18 cellular contexts compared by ENCODE assay signal in genomic region chr1:157540852-157541251, GRCh38. TPM values are rescaled to one million over a fixed set of nuclear protein-coding genes. Genes with fewer than 3 reads are reported as not detected.
"Had no signal": no experiment of that assay in that cellular context is flagged by ENCODE, and none has a peak within 500 bp of the region (broad histone marks: within the 10 kb centered on the region; RNA-seq: fewer than 3 reads in every experiment).

No MANE protein-coding gene starts in this region.

- H3K4me1 ChIP-seq: esophagus muscularis mucosa, left lung, prostate gland, right lobe of liver had no signal

- ATAC-seq: activated naive CD4-positive, alpha-beta T cell treated with anti-CD3 and anti-CD28 coated beads, Interleukin-2, amount 50 U/mL, for 72 hours; left lung; right lobe of liver; stimulated activated effector memory CD8-positive, alpha-beta T cell treated with anti-CD3 and anti-CD28 coated beads, Interleukin-12 subunit alpha, Interleukin-12 subunit beta, amount 100 ng/mL, for 72 hours had no signal

- H3K4me1 Mint-ChIP-seq: nephron progenitor cell; stimulated activated effector memory CD8-positive, alpha-beta T cell treated with anti-CD3 and anti-CD28 coated beads, Interleukin-12 subunit alpha, Interleukin-12 subunit beta, amount 100 ng/mL, for 72 hours had no signal

- H3K9me3 ChIP-seq: esophagus muscularis mucosa, left lung, prostate gland, right lobe of liver had no signal

- H3K4me3 Mint-ChIP-seq: nephron progenitor cell; stimulated activated effector memory CD8-positive, alpha-beta T cell treated with anti-CD3 and anti-CD28 coated beads, Interleukin-12 subunit alpha, Interleukin-12 subunit beta, amount 100 ng/mL, for 72 hours; T-helper 1 cell treated with Interleukin-12 subunit alpha and Interleukin-12 subunit beta and Interleukin-4 antibody, amounts not matched to agents 30 μg/mL and 1 μg/mL, for 36 hours had no signal

- H3K36me3 Mint-ChIP-seq: activated naive CD4-positive, alpha-beta T cell treated with anti-CD3 and anti-CD28 coated beads, Interleukin-2, amount 50 U/mL, for 72 hours; stimulated activated effector memory CD8-positive, alpha-beta T cell treated with anti-CD3 and anti-CD28 coated beads, Interleukin-12 subunit alpha, Interleukin-12 subunit beta, amount 100 ng/mL, for 72 hours had no signal

- H3K9me3 Mint-ChIP-seq: activated naive CD4-positive, alpha-beta T cell treated with anti-CD3 and anti-CD28 coated beads, Interleukin-2, amount 50 U/mL, for 72 hours; stimulated activated effector memory CD8-positive, alpha-beta T cell treated with anti-CD3 and anti-CD28 coated beads, Interleukin-12 subunit alpha, Interleukin-12 subunit beta, amount 100 ng/mL, for 72 hours; T-helper 1 cell treated with Interleukin-12 subunit alpha and Interleukin-12 subunit beta and Interleukin-4 antibody, amounts not matched to agents 30 μg/mL and 1 μg/mL, for 36 hours had no signal

- H3K36me3 ChIP-seq: esophagus muscularis mucosa, left lung, prostate gland, right lobe of liver had no signal

- H3K27me3 ChIP-seq: esophagus muscularis mucosa, right lobe of liver had no signal

- H3K4me3 ChIP-seq: dorsolateral prefrontal cortex, esophagus muscularis mucosa, left lung, prostate gland, right lobe of liver had no signal

- DNase-seq: activated CD4-positive, alpha-beta T cell treated with anti-CD3 and anti-CD28 coated beads, Interleukin-2, amount 50 U/mL, for 1 hour; dorsolateral prefrontal cortex; foreskin melanocyte; head of caudate nucleus; islet precursor cell; left lung; mesenchymal stem cell; nephron progenitor cell; right lobe of liver had no signal

- H3K27ac Mint-ChIP-seq: activated naive CD4-positive, alpha-beta T cell treated with anti-CD3 and anti-CD28 coated beads, Interleukin-2, amount 50 U/mL, for 72 hours; nephron progenitor cell; stimulated activated effector memory CD8-positive, alpha-beta T cell treated with anti-CD3 and anti-CD28 coated beads, Interleukin-12 subunit alpha, Interleukin-12 subunit beta, amount 100 ng/mL, for 72 hours; T-helper 1 cell treated with Interleukin-12 subunit alpha and Interleukin-12 subunit beta and Interleukin-4 antibody, amounts not matched to agents 30 μg/mL and 1 μg/mL, for 36 hours had no signal

- H3K27ac ChIP-seq: dorsolateral prefrontal cortex, esophagus muscularis mucosa, left lung, prostate gland, right lobe of liver had no signal

RNA-seq across cellular contexts. Expression of gene FCRL5, which starts 11.5 kb away (rescaled TPM):
- total RNA-seq: activated CD8-positive, alpha-beta memory T cell treated with anti-CD3 and anti-CD28 coated beads for 36 hours; activated naive CD4-positive, alpha-beta T cell treated with anti-CD3 and anti-CD28 coated beads, Interleukin-2, amount 50 U/mL, for 72 hours; chondrocyte had no signal

RNA-seq across cellular contexts. Expression of gene FCRL4, which starts 57.0 kb away (rescaled TPM):
- total RNA-seq: activated CD8-positive, alpha-beta memory T cell treated with anti-CD3 and anti-CD28 coated beads for 36 hours; activated naive CD4-positive, alpha-beta T cell treated with anti-CD3 and anti-CD28 coated beads, Interleukin-2, amount 50 U/mL, for 72 hours; chondrocyte; esophagus muscularis mucosa; left lung; omental fat pad; right lobe of liver; WTC11 had no signal
